ENCODE assay signal across 18 cellular contexts in genomic region chr1:30775433-30775975, GRCh38. TPM values are rescaled to one million over a fixed set of nuclear protein-coding genes. Genes with fewer than 3 reads are reported as not detected.
"Had no signal": no experiment of that assay in that cellular context is flagged by ENCODE, and none has a peak within 500 bp of the region (broad histone marks: within the 10 kb centered on the region; RNA-seq: fewer than 3 reads in every experiment).

No MANE protein-coding gene starts in this region.

- DNase-seq: effector CD8-positive, alpha-beta T cell; foreskin melanocyte; heart left ventricle; hippocampal formation; retina; stimulated activated CD4-positive, alpha-beta T cell treated with anti-CD3 and anti-CD28 coated beads, Interleukin-4, amount 100 ng/mL, for 1 hour; stimulated activated CD8-positive, alpha-beta memory T cell treated with anti-CD3 and anti-CD28 coated beads, Interleukin-4, amount 100 ng/mL, for 48 hours; stimulated activated naive CD4-positive, alpha-beta T cell; stomach; trophoblast cell had no signal

- H3K27me3 ChIP-seq: right lobe of liver, stomach had no signal

- H3K9me3 Mint-ChIP-seq: mesothelial cell of epicardium, nephron had no signal

- H3K27ac Mint-ChIP-seq: mesothelial cell of epicardium, nephron had no signal

- ATAC-seq: heart left ventricle, left lobe of liver, psoas muscle, right lobe of liver had no signal

- H3K4me1 ChIP-seq: psoas muscle, right lobe of liver had no signal

- H3K36me3 Mint-ChIP-seq: mesothelial cell of epicardium had no signal

- H3K9me3 ChIP-seq: heart left ventricle, psoas muscle, right lobe of liver, stomach had no signal

- H3K36me3 ChIP-seq: heart left ventricle, right lobe of liver, stomach had no signal

- H3K27ac ChIP-seq: coronary artery, heart left ventricle, psoas muscle, right lobe of liver, stomach had no signal

- H3K4me3 Mint-ChIP-seq: mesothelial cell of epicardium, nephron had no signal

- H3K4me3 ChIP-seq: coronary artery, heart left ventricle, psoas muscle, right lobe of liver, stomach had no signal

RNA-seq across cellular contexts. Expression of gene LAPTM5, which starts 17.9 kb away (rescaled TPM):
- total RNA-seq: chondrocyte, mesothelial cell of epicardium had no signal

RNA-seq across cellular contexts. Expression of gene MATN1, which starts 52.1 kb away (rescaled TPM):
- total RNA-seq: left lobe of liver, lower leg skin, psoas muscle, right lobe of liver had no signal
- polyA plus RNA-seq: heart left ventricle, stomach had no signal
